1 cellular context compared by ENCODE assay signal in the genomic region with DNA sequence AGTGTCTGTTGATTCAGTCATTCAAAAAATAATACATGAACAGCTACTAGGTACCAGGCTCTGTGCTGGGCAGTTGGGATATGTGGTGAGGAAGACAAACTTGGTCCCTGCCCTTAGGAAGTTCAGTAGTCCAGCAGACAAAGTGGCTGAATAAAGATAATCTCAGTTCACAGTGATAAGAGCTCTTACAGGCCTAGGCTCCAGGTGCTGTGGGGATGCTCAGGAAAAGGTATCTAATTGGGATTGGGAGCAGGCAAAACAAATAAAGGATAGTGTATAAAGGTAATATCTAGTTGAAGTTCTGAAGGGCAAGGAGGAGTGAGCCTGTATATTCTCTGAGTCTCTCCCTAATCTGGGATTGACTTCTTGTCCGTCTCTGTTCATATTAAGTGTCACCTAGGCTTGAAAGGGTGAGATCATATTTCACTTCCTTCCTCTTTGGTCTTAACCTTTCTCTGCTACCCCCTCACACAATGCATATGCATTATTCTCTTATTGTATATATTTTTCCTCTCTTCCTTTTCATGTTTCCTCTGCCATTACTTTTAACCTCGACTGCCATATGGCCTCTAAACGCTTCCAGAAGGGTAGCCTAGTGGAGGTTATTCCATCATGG.
TF ChIP-seq lines count a peak whose summit lies in the region.

No MANE protein-coding gene starts in this region.

TF ChIP-seq in GM23338, 12 proteins besides CTCF, POLR2A, EP300 and RAD21 (continued from another document):
- TF ChIP-seq, protein P1, sequence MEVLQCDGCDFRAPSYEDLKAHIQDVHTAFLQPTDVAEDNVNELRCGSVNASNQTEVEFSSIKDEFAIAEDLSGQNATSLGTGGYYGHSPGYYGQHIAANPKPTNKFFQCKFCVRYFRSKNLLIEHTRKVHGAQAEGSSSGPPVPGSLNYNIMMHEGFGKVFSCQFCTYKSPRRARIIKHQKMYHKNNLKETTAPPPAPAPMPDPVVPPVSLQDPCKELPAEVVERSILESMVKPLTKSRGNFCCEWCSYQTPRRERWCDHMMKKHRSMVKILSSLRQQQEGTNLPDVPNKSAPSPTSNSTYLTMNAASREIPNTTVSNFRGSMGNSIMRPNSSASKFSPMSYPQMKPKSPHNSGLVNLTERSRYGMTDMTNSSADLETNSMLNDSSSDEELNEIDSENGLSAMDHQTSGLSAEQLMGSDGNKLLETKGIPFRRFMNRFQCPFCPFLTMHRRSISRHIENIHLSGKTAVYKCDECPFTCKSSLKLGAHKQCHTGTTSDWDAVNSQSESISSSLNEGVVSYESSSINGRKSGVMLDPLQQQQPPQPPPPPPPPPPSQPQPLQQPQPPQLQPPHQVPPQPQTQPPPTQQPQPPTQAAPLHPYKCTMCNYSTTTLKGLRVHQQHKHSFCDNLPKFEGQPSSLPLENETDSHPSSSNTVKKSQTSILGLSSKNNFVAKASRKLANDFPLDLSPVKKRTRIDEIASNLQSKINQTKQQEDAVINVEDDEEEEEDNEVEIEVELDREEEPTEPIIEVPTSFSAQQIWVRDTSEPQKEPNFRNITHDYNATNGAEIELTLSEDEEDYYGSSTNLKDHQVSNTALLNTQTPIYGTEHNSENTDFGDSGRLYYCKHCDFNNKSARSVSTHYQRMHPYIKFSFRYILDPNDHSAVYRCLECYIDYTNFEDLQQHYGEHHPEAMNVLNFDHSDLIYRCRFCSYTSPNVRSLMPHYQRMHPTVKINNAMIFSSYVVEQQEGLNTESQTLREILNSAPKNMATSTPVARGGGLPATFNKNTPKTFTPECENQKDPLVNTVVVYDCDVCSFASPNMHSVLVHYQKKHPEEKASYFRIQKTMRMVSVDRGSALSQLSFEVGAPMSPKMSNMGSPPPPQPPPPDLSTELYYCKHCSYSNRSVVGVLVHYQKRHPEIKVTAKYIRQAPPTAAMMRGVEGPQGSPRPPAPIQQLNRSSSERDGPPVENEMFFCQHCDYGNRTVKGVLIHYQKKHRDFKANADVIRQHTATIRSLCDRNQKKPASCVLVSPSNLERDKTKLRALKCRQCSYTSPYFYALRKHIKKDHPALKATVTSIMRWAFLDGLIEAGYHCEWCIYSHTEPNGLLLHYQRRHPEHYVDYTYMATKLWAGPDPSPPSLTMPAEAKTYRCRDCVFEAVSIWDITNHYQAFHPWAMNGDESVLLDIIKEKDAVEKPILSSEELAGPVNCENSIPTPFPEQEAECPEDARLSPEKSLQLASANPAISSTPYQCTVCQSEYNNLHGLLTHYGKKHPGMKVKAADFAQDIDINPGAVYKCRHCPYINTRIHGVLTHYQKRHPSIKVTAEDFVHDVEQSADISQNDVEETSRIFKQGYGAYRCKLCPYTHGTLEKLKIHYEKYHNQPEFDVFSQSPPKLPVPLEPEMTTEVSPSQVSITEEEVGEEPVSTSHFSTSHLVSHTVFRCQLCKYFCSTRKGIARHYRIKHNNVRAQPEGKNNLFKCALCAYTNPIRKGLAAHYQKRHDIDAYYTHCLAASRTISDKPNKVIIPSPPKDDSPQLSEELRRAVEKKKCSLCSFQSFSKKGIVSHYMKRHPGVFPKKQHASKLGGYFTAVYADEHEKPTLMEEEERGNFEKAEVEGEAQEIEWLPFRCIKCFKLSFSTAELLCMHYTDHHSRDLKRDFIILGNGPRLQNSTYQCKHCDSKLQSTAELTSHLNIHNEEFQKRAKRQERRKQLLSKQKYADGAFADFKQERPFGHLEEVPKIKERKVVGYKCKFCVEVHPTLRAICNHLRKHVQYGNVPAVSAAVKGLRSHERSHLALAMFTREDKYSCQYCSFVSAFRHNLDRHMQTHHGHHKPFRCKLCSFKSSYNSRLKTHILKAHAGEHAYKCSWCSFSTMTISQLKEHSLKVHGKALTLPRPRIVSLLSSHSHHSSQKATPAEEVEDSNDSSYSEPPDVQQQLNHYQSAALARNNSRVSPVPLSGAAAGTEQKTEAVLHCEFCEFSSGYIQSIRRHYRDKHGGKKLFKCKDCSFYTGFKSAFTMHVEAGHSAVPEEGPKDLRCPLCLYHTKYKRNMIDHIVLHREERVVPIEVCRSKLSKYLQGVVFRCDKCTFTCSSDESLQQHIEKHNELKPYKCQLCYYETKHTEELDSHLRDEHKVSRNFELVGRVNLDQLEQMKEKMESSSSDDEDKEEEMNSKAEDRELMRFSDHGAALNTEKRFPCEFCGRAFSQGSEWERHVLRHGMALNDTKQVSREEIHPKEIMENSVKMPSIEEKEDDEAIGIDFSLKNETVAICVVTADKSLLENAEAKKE (CRISPR knock-in tag; IDR thresholded peaks at IDR 0.05): no peak
